14 cellular contexts compared by ENCODE assay signal in genomic region chr2:205930209-205930608, GRCh38.
DNase-seq lines count a peak whose midpoint lies in the region; ATAC-seq, FAIRE-seq and TF ChIP-seq lines count a peak whose summit lies in the region.
"Had no signal": no experiment of that assay in that cellular context is flagged by ENCODE, and none has a peak within 500 bp of the region (broad histone marks: within the 10 kb centered on the region; RNA-seq: fewer than 3 reads in every experiment).

No MANE protein-coding gene starts in this region.

- H3K9me3 ChIP-seq in Caco-2 (no peaks in the 10 kb centered on the region), SJCRH30 (replicated peaks) (peaks cover 2% of the 10 kb centered on the region; the same call in 1 of the 2 replicates)
- H3K9me3 ChIP-seq: lower lobe of right lung, suprapubic skin had no signal

- no peak overlapping the region for H3K4me3 ChIP-seq in Caco-2 (ENCODE audit: low read depth, low read length)
- peak overlapping the region; percentile 5; the same call in 1 of the 2 replicates for H3K4me3 ChIP-seq in SJCRH30
- H3K4me3 ChIP-seq: lower lobe of right lung, suprapubic skin had no signal

- peaks cover 41% of the 10 kb centered on the region for H3K4me1 ChIP-seq in Caco-2
- H3K4me1 ChIP-seq in SJCRH30: peaks cover 42% of the 10 kb centered on the region

- no peak for ATAC-seq in HG03520 (IDR thresholded peaks at IDR 0.05; ENCODE audit: unreplicated experiment)
- ATAC-seq in activated CD8-positive, alpha-beta T cell treated with anti-CD3 and anti-CD28 coated beads, Interleukin-2, amount 10 ng/mL, durations not matched to agents 7 days and 5 days: no peak
- ATAC-seq: lower lobe of right lung had no signal

- no peaks in the 10 kb centered on the region for H3K27me3 ChIP-seq in Caco-2 (replicated peaks; ENCODE audit: control insufficient read depth, insufficient read depth, low read length)
- H3K27me3 ChIP-seq in SJCRH30: no peaks in the 10 kb centered on the region

- BruUV-seq in Caco-2 (replicated peaks; lab: Mats Ljungman, UMichigan): no TSS peak

- TF ChIP-seq CTCF in Caco-2 (IDR thresholded peaks at IDR 0.05; ENCODE audit: insufficient read depth in 1 of 2, low read depth in 1 of 2, low read length in 1 of 2, severe bottlenecking in 1 of 2, unreplicated experiment in 1 of 2) (no peak), nephron progenitor cell (IDR thresholded peaks at IDR 0.05) (no peak)

- TF ChIP-seq POLR2A in GM12892 (IDR thresholded peaks at IDR 0.05; ENCODE audit: low read depth, low read length): no peak

- DNase-seq in Caco-2: no peak
- peak; percentile 80 to 94 for DNase-seq in SJCRH30
- DNase-seq in foreskin melanocyte: peak; percentile 19
- no peak for DNase-seq in nephron progenitor cell
- DNase-seq in GM12892 (ENCODE audit: insufficient read length): no peak
- no peak for DNase-seq in cerebellum (ENCODE audit: low spot score)
- DNase-seq in activated CD8-positive, alpha-beta T cell treated with anti-CD3 and anti-CD28 coated beads, Interleukin-2, amount 10 ng/mL, durations not matched to agents 7 days and 5 days: no peak
- DNase-seq: activated naive CD4-positive, alpha-beta T cell; AML-193; effector memory CD4-positive, alpha-beta T cell; lower lobe of right lung; NCI-H1105 had no signal

- H3K27ac Mint-ChIP-seq in Caco-2 (ENCODE audit: unreplicated experiment) (peak overlapping the region; percentile 79), nephron progenitor cell (peak overlapping the region; percentile 21)
- H3K27ac Mint-ChIP-seq in activated CD8-positive, alpha-beta T cell treated with anti-CD3 and anti-CD28 coated beads, Interleukin-2, amount 10 ng/mL, durations not matched to agents 7 days and 5 days: no peak overlapping the region

- no peaks in the 10 kb centered on the region for H3K9me3 Mint-ChIP-seq in Caco-2 (ENCODE audit: unreplicated experiment)
- H3K9me3 Mint-ChIP-seq in nephron progenitor cell: no peaks in the 10 kb centered on the region
- no peaks in the 10 kb centered on the region for H3K9me3 Mint-ChIP-seq in activated CD8-positive, alpha-beta T cell treated with anti-CD3 and anti-CD28 coated beads, Interleukin-2, amount 10 ng/mL, durations not matched to agents 7 days and 5 days (ENCODE audit: insufficient read depth)

- H3K36me3 Mint-ChIP-seq in Caco-2 (ENCODE audit: insufficient read depth, unreplicated experiment): no peaks in the 10 kb centered on the region
- H3K36me3 Mint-ChIP-seq in nephron progenitor cell (ENCODE audit: low read depth): no peaks in the 10 kb centered on the region
- no peaks in the 10 kb centered on the region for H3K36me3 Mint-ChIP-seq in activated CD8-positive, alpha-beta T cell treated with anti-CD3 and anti-CD28 coated beads, Interleukin-2, amount 10 ng/mL, durations not matched to agents 7 days and 5 days (ENCODE audit: low read depth)

- no peak for FAIRE-seq in GM12892 (lab: Jason Lieb, UNC)

- H3K36me3 ChIP-seq in Caco-2 (ENCODE audit: control insufficient read depth, insufficient read depth, low read length) (no peaks in the 10 kb centered on the region), SJCRH30 (no peaks in the 10 kb centered on the region)
- H3K36me3 ChIP-seq: lower lobe of right lung, suprapubic skin had no signal

- CTCF ChIA-PET in Caco-2 (lab: Charles Lee): interaction anchor here (1.0 kb wide), 1 partner anchor 26 kb away, joined by 3 read pairs; no protein-coding TSS in a partner anchor
- CTCF ChIA-PET in activated CD8-positive, alpha-beta T cell treated with anti-CD3 and anti-CD28 coated beads, Interleukin-2, amount 10 ng/mL, durations not matched to agents 7 days and 5 days (lab: Charles Lee): no interaction called here

- H3K4me3 Mint-ChIP-seq in Caco-2 (ENCODE audit: unreplicated experiment) (peak overlapping the region; percentile 23), nephron progenitor cell (no peak overlapping the region)
- H3K4me3 Mint-ChIP-seq in activated CD8-positive, alpha-beta T cell treated with anti-CD3 and anti-CD28 coated beads, Interleukin-2, amount 10 ng/mL, durations not matched to agents 7 days and 5 days: no peak overlapping the region

- POLR2A ChIA-PET in Caco-2 (lab: Charles Lee): interaction anchor here (0.6 to 0.9 kb wide), 2 partner anchors 45 to 229 kb away, joined by 3 read pairs; partner anchors contain the start of genes EEF1B2 and NDUFS1
- POLR2A ChIA-PET in activated CD8-positive, alpha-beta T cell treated with anti-CD3 and anti-CD28 coated beads, Interleukin-2, amount 10 ng/mL, durations not matched to agents 7 days and 5 days (lab: Charles Lee): no interaction called here

- H3K4me1 Mint-ChIP-seq in Caco-2 (ENCODE audit: low read depth, unreplicated experiment) (peaks cover 40% of the 10 kb centered on the region), nephron progenitor cell (peaks cover 28% of the 10 kb centered on the region)
- peaks cover 5% of the 10 kb centered on the region for H3K4me1 Mint-ChIP-seq in activated CD8-positive, alpha-beta T cell treated with anti-CD3 and anti-CD28 coated beads, Interleukin-2, amount 10 ng/mL, durations not matched to agents 7 days and 5 days (ENCODE audit: low read depth)

- intact Hi-C loops in Caco-2 (cut with micrococcal nuclease; ENCODE audit: unreplicated experiment): loop anchor here (10.0 kb wide), 1 partner anchor 575 kb away; no protein-coding TSS in a partner anchor

- H3K27ac ChIP-seq in SJCRH30: peak overlapping the region; percentile 95
- H3K27ac ChIP-seq: lower lobe of right lung, suprapubic skin had no signal

- H3K27me3 Mint-ChIP-seq in Caco-2 (ENCODE audit: insufficient read depth, unreplicated experiment) (no peaks in the 10 kb centered on the region), nephron progenitor cell (ENCODE audit: low read depth, poor library complexity) (peaks cover 30% of the 10 kb centered on the region)
- peaks cover 21% of the 10 kb centered on the region for H3K27me3 Mint-ChIP-seq in activated CD8-positive, alpha-beta T cell treated with anti-CD3 and anti-CD28 coated beads, Interleukin-2, amount 10 ng/mL, durations not matched to agents 7 days and 5 days (ENCODE audit: low read depth)

Comparison
In these comparisons a context has a peak if more than half of its experiments do, and no peak if none do; other contexts are left out.
1. DNase-seq: peak in SJCRH30 (2 of 2) and foreskin melanocyte (single experiment); none in Caco-2 (0 of 2), nephron progenitor cell (single experiment), GM12892 (single experiment), cerebellum (single experiment) and activated CD8-positive, alpha-beta T cell treated with anti-CD3 and anti-CD28 coated beads, Interleukin-2, amount 10 ng/mL, durations not matched to agents 7 days and 5 days (single experiment).